In the genomic region with DNA sequence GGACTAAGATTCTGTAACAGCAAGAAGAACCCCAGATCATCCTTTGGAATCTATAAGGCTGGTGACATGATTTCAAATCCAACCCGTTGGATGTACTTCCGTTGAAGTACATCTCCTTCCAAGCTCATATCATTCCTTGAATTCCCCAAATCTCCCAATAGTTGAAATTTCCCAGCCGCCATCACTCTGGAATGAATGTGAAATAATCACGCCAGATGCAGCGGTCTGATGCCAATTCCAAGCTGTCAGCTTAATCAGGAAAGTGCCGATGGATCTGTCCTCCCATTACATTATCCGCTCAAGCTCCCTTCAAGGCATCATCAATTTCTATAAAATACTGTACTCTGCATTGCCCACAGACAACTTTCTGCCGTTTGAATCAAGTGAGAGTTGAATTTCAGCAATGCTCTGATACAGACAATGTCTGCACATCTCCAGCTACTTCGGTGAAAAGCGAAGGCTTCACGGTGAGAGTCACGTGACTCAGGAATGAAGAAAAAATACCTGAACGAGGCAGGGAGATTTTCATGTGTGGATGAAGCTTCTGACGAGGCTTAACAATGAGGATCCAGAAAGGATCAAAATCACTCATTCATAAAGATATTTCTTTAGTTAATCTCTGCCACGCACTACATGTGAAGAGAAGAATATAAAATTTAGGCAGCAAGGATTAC, we compare ENCODE assay signal across 10 cellular contexts.
"Had no signal": no experiment of that assay in that cellular context is flagged by ENCODE, and none has a peak within 500 bp of the region (broad histone marks: within the 10 kb centered on the region; RNA-seq: fewer than 3 reads in every experiment).

No MANE protein-coding gene starts in this region.

- H3K36me3 Mint-ChIP-seq: IgD-negative memory B cell had no signal

- H3K27me3 Mint-ChIP-seq: IgD-negative memory B cell had no signal

- H3K4me2 ChIP-seq: KMS-11 had no signal

- DNase-seq: GM23248, GOT3, H7, HFFc6, KBM-7 had no signal

- H3K4me3 Mint-ChIP-seq: HFFc6, IgD-negative memory B cell had no signal

- H3K4me3 ChIP-seq: GM23248, HAP-1 had no signal

- H3K4me1 Mint-ChIP-seq: IgD-negative memory B cell had no signal

- H3K9me3 ChIP-seq: HAP-1 had no signal

- H3K27ac Mint-ChIP-seq: HFFc6, IgD-negative memory B cell had no signal

- H3K27ac ChIP-seq: GM23248, KMS-11 had no signal

- H3K9ac ChIP-seq: GM23248, KMS-11 had no signal

- FAIRE-seq: HTR-8/SVneo had no signal

- H2AFZ ChIP-seq: GM23248 had no signal

- ATAC-seq: HCT116 had no signal

- H3K36me3 ChIP-seq: HAP-1 had no signal

- H3K4me1 ChIP-seq: HAP-1 had no signal
